15 cellular contexts compared by ENCODE assay signal in the genomic region with DNA sequence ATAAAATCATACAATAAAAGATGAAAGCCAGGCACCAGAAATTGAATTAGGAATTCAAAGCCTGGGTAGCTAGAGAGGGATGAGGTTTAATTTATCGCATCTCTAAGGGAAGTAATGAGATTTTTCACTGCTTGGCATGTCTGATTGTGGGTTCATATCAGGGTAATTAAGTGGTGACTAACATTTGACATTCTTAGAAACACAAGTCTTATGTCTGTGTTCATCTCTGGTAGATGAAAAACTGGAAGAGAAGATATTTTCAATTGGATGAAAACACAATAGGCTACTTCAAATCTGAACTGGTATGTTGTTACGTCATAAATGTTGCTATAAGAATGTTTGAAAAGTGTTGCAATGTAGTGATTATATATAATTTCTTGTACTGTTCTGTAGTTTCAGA. TPM values are rescaled to one million over a fixed set of nuclear protein-coding genes. Genes with fewer than 3 reads are reported as not detected.
DNase-seq lines count a peak whose midpoint lies in the region; ATAC-seq and TF ChIP-seq lines count a peak whose summit lies in the region.
"Had no signal": no experiment of that assay in that cellular context is flagged by ENCODE, and none has a peak within 500 bp of the region (broad histone marks: within the 10 kb centered on the region; RNA-seq: fewer than 3 reads in every experiment).

No MANE protein-coding gene starts in this region.

- H3K4me3 ChIP-seq in adipocyte (ENCODE audit: low read length) (no peak overlapping the region), upper lobe of right lung (no peak overlapping the region)
- H3K4me3 ChIP-seq: SK-N-MC, stomach had no signal

- H3K9ac ChIP-seq in adipocyte (ENCODE audit: low read length): no peak overlapping the region

- no peaks in the 10 kb centered on the region for H3K9me3 Mint-ChIP-seq in chondrocyte (ENCODE audit: low read depth)

- no peak for ATAC-seq in upper lobe of right lung
- ATAC-seq: left lobe of liver had no signal

- H3K9me3 ChIP-seq in adipocyte (ENCODE audit: control insufficient read depth, low read length): no peaks in the 10 kb centered on the region
- H3K9me3 ChIP-seq in upper lobe of right lung: no peaks in the 10 kb centered on the region
- H3K9me3 ChIP-seq: stomach had no signal

- no peak overlapping the region for H3K4me3 Mint-ChIP-seq in chondrocyte (ENCODE audit: unreplicated experiment)

- peaks cover 14% of the 10 kb centered on the region for H3K36me3 ChIP-seq in adipocyte (ENCODE audit: control insufficient read depth, insufficient read depth, low read length, severe bottlenecking)
- H3K36me3 ChIP-seq in upper lobe of right lung: peaks cover 32% of the 10 kb centered on the region

- peaks cover 66% of the 10 kb centered on the region for H3K4me1 Mint-ChIP-seq in chondrocyte (ENCODE audit: low read depth)

- H3K4me1 ChIP-seq in adipocyte (ENCODE audit: control insufficient read depth, insufficient read depth, low read length) (peaks cover 50% of the 10 kb centered on the region), upper lobe of right lung (peaks cover 40% of the 10 kb centered on the region)

- intact Hi-C loops in upper lobe of right lung (cut with DNase I): no loop called here

- DNase-seq in AG08395 (ENCODE audit: low spot score): peak; percentile 5
- peak; percentile 6 for DNase-seq in COLO829 (ENCODE audit: low spot score)
- DNase-seq in adipocyte (ENCODE audit: low read depth): peak; percentile 59
- peak; percentile 86 for DNase-seq in foreskin melanocyte
- DNase-seq in upper lobe of right lung: no peak
- no peak for DNase-seq in 8988T
- DNase-seq in chondrocyte (ENCODE audit: low spot score): no peak
- DNase-seq in stimulated activated naive CD4-positive, alpha-beta T cell treated with Interleukin-2 at 50 U/mL for 16 hours (lab: John Stamatoyannopoulos, UW): no peak
- DNase-seq: HCEC 1CT; NCI-H2171; NK-92 treated with Interleukin-12 subunit alpha and Interleukin-12 subunit beta, amount 100 ng/mL, for 24 hours; stomach had no signal

- no peak overlapping the region for H3K27ac ChIP-seq in upper lobe of right lung
- H3K27ac ChIP-seq: SK-N-MC had no signal

- peaks cover 19% of the 10 kb centered on the region for H3K36me3 Mint-ChIP-seq in chondrocyte (ENCODE audit: low read depth)

- TF ChIP-seq CTCF in upper lobe of right lung (IDR thresholded peaks at IDR 0.05) (no peak), chondrocyte (IDR thresholded peaks at IDR 0.05) (no peak)

- H3K27me3 Mint-ChIP-seq in chondrocyte (ENCODE audit: low read depth): no peaks in the 10 kb centered on the region

- H3K27me3 ChIP-seq in adipocyte (replicated peaks; ENCODE audit: control insufficient read depth, insufficient read depth, low read length) (no peaks in the 10 kb centered on the region), upper lobe of right lung (no peaks in the 10 kb centered on the region)
- H3K27me3 ChIP-seq: stomach had no signal

- H3K27ac Mint-ChIP-seq in chondrocyte (ENCODE audit: unreplicated experiment): no peak overlapping the region

RNA-seq across cellular contexts. Expression of a gene that starts 36.8 kb away (rescaled TPM):
- not detected for total RNA-seq in upper lobe of right lung
- total RNA-seq in chondrocyte: 0.62 to 1.1 TPM in 2 of 3 replicates, not detected in the other
- total RNA-seq: left lobe of liver, myocyte, stomach had no signal

RNA-seq across cellular contexts. Expression of a gene that starts 43.2 kb away (rescaled TPM):
- total RNA-seq in upper lobe of right lung: 59.9 TPM
- 63.7 to 69.8 TPM (median 64.5 TPM) in 3 replicates for total RNA-seq in chondrocyte

RNA-seq across cellular contexts. Expression of a gene that starts 43.7 kb away (rescaled TPM):
- total RNA-seq in upper lobe of right lung (83.8 TPM), chondrocyte (1,260 to 1,504 TPM (median 1,485 TPM) in 3 replicates)

Comparison
In these comparisons a context has a peak if more than half of its experiments do, and no peak if none do; other contexts are left out.
1. DNase-seq: peak in AG08395 (single experiment), COLO829 (single experiment), adipocyte (single experiment) and foreskin melanocyte (single experiment); none in upper lobe of right lung (single experiment), 8988T (single experiment), chondrocyte (single experiment) and stimulated activated naive CD4-positive, alpha-beta T cell treated with Interleukin-2 at 50 U/mL for 16 hours (single experiment).
2. RNA of a gene that starts 43.7 kb away (total RNA-seq): 1,260 to 1,504 TPM in chondrocyte; 83.8 TPM in upper lobe of right lung (single experiment); every median in the first group is over 10 times any median in the second.